ENCODE assay signal across 7 cellular contexts in the genomic region with DNA sequence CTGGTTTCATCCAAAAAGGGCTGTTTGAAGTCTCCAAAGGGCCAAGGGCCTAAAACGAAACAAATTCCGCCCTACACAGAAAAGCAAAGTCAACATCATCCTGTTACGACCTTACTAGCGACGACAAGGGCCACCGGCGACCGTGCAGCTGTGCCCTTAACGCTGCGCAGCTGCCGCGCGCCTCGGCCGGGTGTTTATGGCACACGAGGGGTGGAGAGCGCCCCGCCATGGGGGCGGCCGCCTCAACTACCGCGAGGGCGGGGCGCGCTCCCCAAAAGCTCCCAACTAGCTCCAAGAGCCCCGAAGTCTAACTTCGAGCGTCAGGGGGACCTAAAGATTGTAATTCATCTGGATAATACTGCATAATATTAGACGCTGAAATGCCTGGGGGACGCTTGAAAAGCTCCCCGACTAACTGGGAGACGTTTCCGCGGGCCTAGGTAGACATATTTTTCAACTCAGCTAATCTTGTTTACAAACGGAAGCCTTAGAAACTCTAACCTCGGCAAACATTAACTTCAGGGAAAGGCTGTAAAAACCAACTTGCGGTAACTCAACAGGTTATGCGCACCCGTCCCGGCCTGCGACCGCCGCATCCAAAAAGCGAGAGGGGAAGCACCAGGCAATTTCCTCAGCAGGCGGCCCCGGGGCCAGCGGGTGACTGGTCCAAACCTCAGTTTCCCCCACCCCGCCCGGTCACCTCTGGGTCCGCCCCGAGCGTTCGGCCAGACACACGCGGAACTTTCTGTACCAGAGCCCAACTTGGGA. TPM values are rescaled to one million over a fixed set of nuclear protein-coding genes. Genes with fewer than 3 reads are reported as not detected.
A peak's percentile ranks its signal among the peaks of the same experiment; 100 is the strongest.
DNase-seq lines count a peak whose midpoint lies in the region; ATAC-seq, FAIRE-seq and TF ChIP-seq lines count a peak whose summit lies in the region.

No MANE protein-coding gene starts in this region.

- DNase-seq in NCI-H1417 treated with DMSO at 0.1 percent for 48 hours (lab: John Stamatoyannopoulos, UW) (peak; percentile 36), bronchial epithelial cell (ENCODE audit: low read depth) (peak; percentile 52), kidney epithelial cell (ENCODE audit: low read depth) (no peak)
- DNase-seq in stimulated activated CD4-positive, alpha-beta T cell treated with anti-CD3 and anti-CD28 coated beads, Interleukin-1b, Interleukin-23, amount 100 ng/mL, for 24 hours (ENCODE audit: low read depth in 4 of 4, low spot score in 1 of 4) = peak; percentile 28 to 66 (median 50)

- ATAC-seq in GM18498 (IDR thresholded peaks at IDR 0.05; ENCODE audit: unreplicated experiment) (peak; percentile 67), HG02763 (IDR thresholded peaks at IDR 0.05; ENCODE audit: unreplicated experiment) (peak; percentile 63)

- H3K4me3 ChIP-seq in bronchial epithelial cell (ENCODE audit: low read depth, low read length) (peak overlapping the region; percentile 82), kidney epithelial cell (ENCODE audit: low read depth, low read length) (peak overlapping the region; percentile 93)

- H3K27me3 ChIP-seq in bronchial epithelial cell (ENCODE audit: control insufficient read depth, insufficient read depth, low read length) (no peaks in the 10 kb centered on the region), kidney epithelial cell (ENCODE audit: control insufficient read depth, insufficient read depth, low read length) (no peaks in the 10 kb centered on the region)

- FAIRE-seq in bronchial epithelial cell (lab: Jason Lieb, UNC) = no peak

- peak overlapping the region; percentile 99 for H3K27ac ChIP-seq in VCaP

- H3K36me3 ChIP-seq in bronchial epithelial cell (ENCODE audit: control insufficient read depth, insufficient read depth, low read length) = peaks cover 4% of the 10 kb centered on the region
- H3K36me3 ChIP-seq in kidney epithelial cell (ENCODE audit: control insufficient read depth, insufficient read depth, low read length) = no peaks in the 10 kb centered on the region

- TF ChIP-seq CTCF in VCaP (conservative IDR thresholded peaks at IDR 0.05) = no peak
- peak; percentile 29 for TF ChIP-seq CTCF in bronchial epithelial cell (IDR thresholded peaks at IDR 0.05; ENCODE audit: insufficient read depth, low read length, severe bottlenecking)
- TF ChIP-seq CTCF in kidney epithelial cell (IDR thresholded peaks at IDR 0.05; ENCODE audit: insufficient read depth, low read length, poor library complexity, severe bottlenecking) = peak; percentile 20

RNA-seq across cellular contexts. Expression of gene TMEM123, which starts 0.7 kb away (rescaled TPM):
- total RNA-seq in bronchial epithelial cell (172 and 197 TPM in 2 replicates), kidney epithelial cell (166 and 168 TPM in 2 replicates)
